16 cellular contexts compared by ENCODE assay signal in genomic region chr15:100105101-100105500, GRCh38.
DNase-seq lines count a peak whose midpoint lies in the region; ATAC-seq and TF ChIP-seq lines count a peak whose summit lies in the region.
"Had no signal": no experiment of that assay in that cellular context is flagged by ENCODE, and none has a peak within 500 bp of the region (broad histone marks: within the 10 kb centered on the region; RNA-seq: fewer than 3 reads in every experiment).

No MANE protein-coding gene starts in this region.

- CTCF ChIA-PET in activated CD8-positive, alpha-beta memory T cell treated with anti-CD3 and anti-CD28 coated beads, Interleukin-2, amount 10 ng/mL, durations not matched to agents 7 days and 5 days (lab: Charles Lee), result no interaction called here
- CTCF ChIA-PET in PC-9 (lab: Charles Lee), result no interaction called here

- H3K36me3 ChIP-seq in Peyer's patch, result no peaks in the 10 kb centered on the region
- H3K36me3 ChIP-seq in transverse colon, result no peaks in the 10 kb centered on the region
- H3K36me3 ChIP-seq in PC-9 (ENCODE audit: low read depth), result no peaks in the 10 kb centered on the region

- no peak overlapping the region for H3K27ac ChIP-seq in Peyer's patch
- no peak overlapping the region for H3K27ac ChIP-seq in transverse colon
- H3K27ac ChIP-seq in PC-9, result no peak overlapping the region
- H3K27ac ChIP-seq: 22Rv1, GM23248 had no signal

- TF ChIP-seq POLR2A in Peyer's patch (IDR thresholded peaks at IDR 0.05), result no peak
- TF ChIP-seq POLR2A in transverse colon (IDR thresholded peaks at IDR 0.05), result no peak

- no peak for TF ChIP-seq EP300 in transverse colon (IDR thresholded peaks at IDR 0.05; ENCODE audit: low read depth)

- no peaks in the 10 kb centered on the region for H4K20me1 ChIP-seq in PC-9 (ENCODE audit: insufficient read depth)

- POLR2A ChIA-PET in PC-9 (lab: Charles Lee; ENCODE audit: unreplicated experiment), result no interaction called here

- intact Hi-C loops in posterior vena cava (cut with DNase I) (loop anchor here in 1 of 2 donors (5.0 to 10.0 kb wide), 2 partner anchors 170 to 1083 kb away; no protein-coding TSS in a partner anchor), transverse colon (cut with DNase I; ENCODE audit: low total_unique reads) (no loop called here), PC-9 (cut with micrococcal nuclease; ENCODE audit: unreplicated experiment) (no loop called here)

- 96% methylated on average over 6 of the region's 6 CpGs; no CpG with 5 or more reads in 1 of the 2 donors for WGBS in transverse colon (ENCODE audit: low coverage in 1 of 2), 2 donors

- H3K4me1 ChIP-seq in Peyer's patch (no peaks in the 10 kb centered on the region), transverse colon (no peaks in the 10 kb centered on the region), PC-9 (replicated peaks; ENCODE audit: insufficient read depth) (no peaks in the 10 kb centered on the region)
- H3K4me1 ChIP-seq: Caco-2 had no signal

- no peak for TF ChIP-seq CTCF in Peyer's patch (IDR thresholded peaks at IDR 0.05)
- no peak for TF ChIP-seq CTCF in type B pancreatic cell (conservative IDR thresholded peaks at IDR 0.05)
- TF ChIP-seq CTCF in transverse colon (IDR thresholded peaks at IDR 0.05), result no peak
- TF ChIP-seq CTCF in PC-9 (conservative IDR thresholded peaks at IDR 0.05), result no peak

- no peaks in the 10 kb centered on the region for H3K4me1 Mint-ChIP-seq in activated CD8-positive, alpha-beta memory T cell treated with anti-CD3 and anti-CD28 coated beads, Interleukin-2, amount 10 ng/mL, durations not matched to agents 7 days and 5 days
- H3K4me1 Mint-ChIP-seq in type B pancreatic cell (ENCODE audit: unreplicated experiment), result no peaks in the 10 kb centered on the region
- H3K4me1 Mint-ChIP-seq: CD14-positive monocyte had no signal

- H3K79me2 ChIP-seq in PC-9 (ENCODE audit: low read depth), result no peaks in the 10 kb centered on the region

- H2AFZ ChIP-seq in PC-9, result no peak overlapping the region
- H2AFZ ChIP-seq: GM23248 had no signal

- no peak overlapping the region for H3K4me3 ChIP-seq in Peyer's patch
- no peak overlapping the region for H3K4me3 ChIP-seq in transverse colon
- H3K4me3 ChIP-seq in PC-9, result no peak overlapping the region
- H3K4me3 ChIP-seq: GM23248 had no signal

- H3K27me3 Mint-ChIP-seq in activated CD8-positive, alpha-beta memory T cell treated with anti-CD3 and anti-CD28 coated beads, Interleukin-2, amount 10 ng/mL, durations not matched to agents 7 days and 5 days, result no peaks in the 10 kb centered on the region
- no peaks in the 10 kb centered on the region for H3K27me3 Mint-ChIP-seq in type B pancreatic cell

- no peaks in the 10 kb centered on the region for H3K9me2 ChIP-seq in PC-9 (ENCODE audit: insufficient read depth)

- peak; percentile 15 for DNase-seq in activated CD8-positive, alpha-beta memory T cell treated with anti-CD3 and anti-CD28 coated beads, Interleukin-2, amount 50 U/mL, for 48 hours
- DNase-seq in activated CD8-positive, alpha-beta memory T cell treated with anti-CD3 and anti-CD28 coated beads, Interleukin-2, amount 10 ng/mL, durations not matched to agents 7 days and 5 days, result no peak
- DNase-seq in Peyer's patch (peak in 2 of 3 donors; percentile 8 to 11), posterior vena cava (ENCODE audit: low spot score) (peak; percentile 42), type B pancreatic cell (ENCODE audit: extremely low spot score, unreplicated experiment) (peak; percentile 32), transverse colon (no peak), PC-9 (no peak)
- DNase-seq in activated naive CD4-positive, alpha-beta T cell treated with anti-CD3 and anti-CD28 coated beads, Interleukin-2, amount 50 U/mL, for 72 hours (ENCODE audit: low spot score in 2 of 2), result no peak
- DNase-seq: CD8-positive, alpha-beta T cell; DMS53; GF-D8; GM23248 had no signal

- no peak for ATAC-seq in activated CD8-positive, alpha-beta memory T cell treated with anti-CD3 and anti-CD28 coated beads, Interleukin-2, amount 10 ng/mL, durations not matched to agents 7 days and 5 days
- no peak for ATAC-seq in activated naive CD4-positive, alpha-beta T cell treated with anti-CD3 and anti-CD28 coated beads, Interleukin-2, amount 50 U/mL, for 72 hours
- ATAC-seq: CD8-positive, alpha-beta T cell; HCT116 had no signal

- no TSS peak for BruUV-seq in PC-9 (replicated peaks; lab: Mats Ljungman, UMichigan)

- H3K27ac Mint-ChIP-seq in activated CD8-positive, alpha-beta memory T cell treated with anti-CD3 and anti-CD28 coated beads, Interleukin-2, amount 10 ng/mL, durations not matched to agents 7 days and 5 days, result no peak overlapping the region
- no peak overlapping the region for H3K27ac Mint-ChIP-seq in type B pancreatic cell
- no peak overlapping the region for H3K27ac Mint-ChIP-seq in activated naive CD4-positive, alpha-beta T cell treated with anti-CD3 and anti-CD28 coated beads, Interleukin-2, amount 50 U/mL, for 72 hours
- H3K27ac Mint-ChIP-seq: CD14-positive monocyte; CD8-positive, alpha-beta T cell had no signal

- H3K27me3 ChIP-seq in Peyer's patch (no peaks in the 10 kb centered on the region), transverse colon (no peaks in the 10 kb centered on the region), PC-9 (ENCODE audit: insufficient read depth, low read depth) (no peaks in the 10 kb centered on the region)

- no peaks in the 10 kb centered on the region for H3F3A ChIP-seq in PC-9 (ENCODE audit: insufficient read depth, low read depth)

- no peaks in the 10 kb centered on the region for H3K9me3 Mint-ChIP-seq in activated CD8-positive, alpha-beta memory T cell treated with anti-CD3 and anti-CD28 coated beads, Interleukin-2, amount 10 ng/mL, durations not matched to agents 7 days and 5 days (ENCODE audit: low read depth)
- H3K9me3 Mint-ChIP-seq in type B pancreatic cell, result peaks cover 6% of the 10 kb centered on the region
- H3K9me3 Mint-ChIP-seq in activated naive CD4-positive, alpha-beta T cell treated with anti-CD3 and anti-CD28 coated beads, Interleukin-2, amount 50 U/mL, for 72 hours, result no peaks in the 10 kb centered on the region
- H3K9me3 Mint-ChIP-seq: CD8-positive, alpha-beta T cell had no signal

- no peak overlapping the region for H3K4me2 ChIP-seq in PC-9

- H3K36me3 Mint-ChIP-seq in activated CD8-positive, alpha-beta memory T cell treated with anti-CD3 and anti-CD28 coated beads, Interleukin-2, amount 10 ng/mL, durations not matched to agents 7 days and 5 days, result no peaks in the 10 kb centered on the region
- peaks cover 3% of the 10 kb centered on the region for H3K36me3 Mint-ChIP-seq in type B pancreatic cell
- H3K36me3 Mint-ChIP-seq in activated naive CD4-positive, alpha-beta T cell treated with anti-CD3 and anti-CD28 coated beads, Interleukin-2, amount 50 U/mL, for 72 hours, result no peaks in the 10 kb centered on the region
- H3K36me3 Mint-ChIP-seq: CD14-positive monocyte; CD8-positive, alpha-beta T cell had no signal

- H3K4me3 Mint-ChIP-seq in activated CD8-positive, alpha-beta memory T cell treated with anti-CD3 and anti-CD28 coated beads, Interleukin-2, amount 10 ng/mL, durations not matched to agents 7 days and 5 days, result no peak overlapping the region
- H3K4me3 Mint-ChIP-seq in type B pancreatic cell, result no peak overlapping the region
- H3K4me3 Mint-ChIP-seq: CD14-positive monocyte; CD8-positive, alpha-beta T cell had no signal

- in situ Hi-C loops in transverse colon (cut with MboI; ENCODE audit: low pct_ligation_motif_present in 1 of 4, low pct_unique_long_range_greater_than_20kb in 1 of 4, low sequenced_read_pairs in 3 of 4), result no loop called here

- no peaks in the 10 kb centered on the region for H3K9me3 ChIP-seq in Peyer's patch
- no peaks in the 10 kb centered on the region for H3K9me3 ChIP-seq in transverse colon
- no peaks in the 10 kb centered on the region for H3K9me3 ChIP-seq in PC-9 (ENCODE audit: insufficient read depth, low read depth)
- H3K9me3 ChIP-seq: Caco-2 had no signal

Comparison
In these comparisons a context has a peak if more than half of its experiments do, and no peak if none do; other contexts are left out.
1. DNase-seq: peak in activated CD8-positive, alpha-beta memory T cell treated with anti-CD3 and anti-CD28 coated beads, Interleukin-2, amount 50 U/mL, for 48 hours (single experiment), Peyer's patch (2 of 3), posterior vena cava (single experiment) and type B pancreatic cell (single experiment); none in activated CD8-positive, alpha-beta memory T cell treated with anti-CD3 and anti-CD28 coated beads, Interleukin-2, amount 10 ng/mL, durations not matched to agents 7 days and 5 days (single experiment), activated naive CD4-positive, alpha-beta T cell treated with anti-CD3 and anti-CD28 coated beads, Interleukin-2, amount 50 U/mL, for 72 hours (0 of 2), transverse colon (single experiment) and PC-9 (0 of 2).